In the genomic region with DNA sequence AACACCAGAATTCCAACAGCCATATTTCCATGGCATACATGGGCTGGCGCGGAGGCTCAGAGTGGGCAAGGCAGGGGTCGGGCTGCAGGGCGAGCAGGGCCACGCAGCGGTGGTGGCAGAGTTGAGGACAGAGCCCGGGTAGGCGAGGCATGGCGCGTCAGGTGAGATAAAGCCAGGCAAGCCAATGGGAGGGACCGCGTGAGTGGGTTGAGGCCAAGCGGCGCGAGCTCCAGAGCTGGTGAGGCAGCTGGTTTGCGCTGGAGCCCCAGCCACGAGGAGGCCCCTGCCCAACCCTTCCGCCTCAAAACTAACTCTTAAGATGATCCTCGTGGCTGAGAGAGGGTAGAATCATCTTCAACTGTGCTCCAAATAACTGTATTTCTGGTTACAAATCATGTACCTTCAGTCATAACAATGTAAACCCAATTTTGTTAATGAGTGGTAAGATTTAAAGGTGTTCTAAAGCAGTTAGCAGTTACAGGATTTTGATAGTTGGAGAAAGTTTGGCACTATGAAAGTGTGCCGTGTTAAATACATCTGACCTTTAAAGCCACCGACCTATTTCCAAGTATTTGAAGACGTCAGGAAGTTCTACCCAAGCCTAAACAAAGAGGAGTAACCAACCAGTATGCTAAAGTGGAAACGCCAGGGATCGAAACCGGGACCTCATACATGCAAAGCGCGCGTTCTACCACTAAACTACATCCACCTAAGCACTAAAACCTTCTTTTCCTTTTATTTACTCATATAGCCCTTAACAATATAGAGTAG, we compare ENCODE assay signal across 21 cellular contexts.
DNase-seq lines count a peak whose midpoint lies in the region; ATAC-seq, FAIRE-seq and TF ChIP-seq lines count a peak whose summit lies in the region.
"Had no signal": no experiment of that assay in that cellular context is flagged by ENCODE, and none has a peak within 500 bp of the region (broad histone marks: within the 10 kb centered on the region; RNA-seq: fewer than 3 reads in every experiment).

No MANE protein-coding gene starts in this region.

- no peak for TF ChIP-seq POLR2A in K562 (conservative IDR thresholded peaks at IDR 0.05)
- TF ChIP-seq POLR2A in thyroid gland (IDR thresholded peaks at IDR 0.05): no peak

- no peak overlapping the region for H3K4me3 ChIP-seq in K562
- H3K4me3 ChIP-seq in thyroid gland (replicated peaks in 1 of 3): no peak overlapping the region
- H3K4me3 ChIP-seq: BLaER1, body of pancreas, lung, suprapubic skin had no signal

- H3K9me3 Mint-ChIP-seq in chondrocyte (ENCODE audit: low read depth): no peaks in the 10 kb centered on the region
- H3K9me3 Mint-ChIP-seq: activated naive CD8-positive, alpha-beta T cell treated with anti-CD3 and anti-CD28 coated beads for 36 hours had no signal

- H3K79me2 ChIP-seq in K562 (ENCODE audit: control insufficient read depth, insufficient read depth, low read length): no peaks in the 10 kb centered on the region

- CTCF ChIA-PET in K562 (lab: Yijun Ruan, JAX; ENCODE audit: low intra/inter-chr PET ratio): no interaction called here

- FAIRE-seq in K562 (lab: Jason Lieb, UNC): no peak
- FAIRE-seq: endothelial cell of umbilical vein had no signal

- peaks cover 0 to 4% of the 10 kb centered on the region in 2 experiments; a peak in 1 of 5 replicates for H3K4me1 ChIP-seq in K562 (replicated peaks in 1 of 2; ENCODE audit: control insufficient read depth in 2 of 2, insufficient read depth in 2 of 2, low read length in 2 of 2)
- peaks cover 0 to 10% of the 10 kb centered on the region in 2 donors for H3K4me1 ChIP-seq in thyroid gland

- in situ Hi-C loops in K562 (cut with MboI): no loop called here

- H3K4me2 ChIP-seq in K562 (ENCODE audit: insufficient read depth, low read length): no peak overlapping the region

- peaks cover 14% of the 10 kb centered on the region for H3K9me3 ChIP-seq in K562 (replicated peaks; ENCODE audit: control insufficient read depth, insufficient read depth, low read depth, low read length)
- H3K9me3 ChIP-seq in thyroid gland: no peaks in the 10 kb centered on the region
- H3K9me3 ChIP-seq: body of pancreas, suprapubic skin had no signal

- H3K36me3 Mint-ChIP-seq in chondrocyte (ENCODE audit: low read depth): no peaks in the 10 kb centered on the region

- TF ChIP-seq CTCF in K562 (IDR thresholded peaks at IDR 0.05 in 2 of 3, conservative IDR thresholded peaks at IDR 0.05 in 1 of 3; ENCODE audit: insufficient read depth in 2 of 3, low read depth in 1 of 3, low read length in 3 of 3) (no peak), thyroid gland (IDR thresholded peaks at IDR 0.05) (no peak), chondrocyte (IDR thresholded peaks at IDR 0.05) (no peak)

- no peak for TF ChIP-seq RAD21 in K562 (CRISPR knock-in tag; conservative IDR thresholded peaks at IDR 0.05 in 1 of 2, IDR thresholded peaks at IDR 0.05 in 1 of 2)

- H3K9ac ChIP-seq in K562 (ENCODE audit: insufficient read depth in 1 of 2, low read depth in 2 of 2, low read length in 2 of 2): no peak overlapping the region
- H3K9ac ChIP-seq: BLaER1 had no signal

- H3K27ac ChIP-seq in K562 (ENCODE audit: extremely low read depth, low read depth, low read length): no peak overlapping the region
- peak overlapping the region; percentile 18 to 59 (median 59) for H3K27ac ChIP-seq in thyroid gland
- H3K27ac ChIP-seq: BLaER1, body of pancreas, coronary artery, spleen, suprapubic skin had no signal

- no peak overlapping the region for H2AFZ ChIP-seq in K562 (ENCODE audit: low read depth, low read length)

- DNase-seq in HT1080 (ENCODE audit: low read depth) (peak; percentile 87), K562 (ENCODE audit: extremely low read depth in 1 of 4, low spot score in 3 of 4) (no peak), islet precursor cell (peak; percentile 54), thyroid gland (no peak), chondrocyte (ENCODE audit: low spot score) (no peak), NCI-H526 (lab: John Stamatoyannopoulos, UW) (no peak), ureter (ENCODE audit: low spot score) (no peak)
- DNase-seq: activated CD4-positive, CD25-positive, alpha-beta regulatory T cell; activated naive CD8-positive, alpha-beta T cell treated with anti-CD3 and anti-CD28 coated beads for 36 hours; body of pancreas; foreskin melanocyte; immature natural killer cell; naive thymus-derived CD8-positive, alpha-beta T cell; Right ventricle myocardium superior; spleen; T-helper 1 cell had no signal

- no peak for TF ChIP-seq EP300 in K562 (IDR thresholded peaks at IDR 0.05; ENCODE audit: low read length)

- 84% methylated on average over 27 of the region's 28 CpGs for WGBS in K562 (ENCODE audit: insufficient coverage, low coverage, missing lambda C conversion rate)
- 66 to 72% methylated on average over 28 of the region's 28 CpGs for WGBS in thyroid gland, 2 donors

- no peak overlapping the region for H3K27ac Mint-ChIP-seq in chondrocyte (ENCODE audit: unreplicated experiment)
- H3K27ac Mint-ChIP-seq: activated naive CD8-positive, alpha-beta T cell treated with anti-CD3 and anti-CD28 coated beads for 36 hours; immature natural killer cell had no signal

- no peak for ATAC-seq in K562
- ATAC-seq: body of pancreas; naive thymus-derived CD8-positive, alpha-beta T cell had no signal

- BruUV-seq in K562 (replicated peaks; lab: Mats Ljungman, UMichigan): no TSS peak

- H3K27me3 ChIP-seq in K562 (ENCODE audit: control insufficient read depth in 2 of 2, insufficient read depth in 2 of 2, low read length in 2 of 2) (no peaks in the 10 kb centered on the region; a peak in 1 of 5 replicates), thyroid gland (no peaks in the 10 kb centered on the region)
- H3K27me3 ChIP-seq: body of pancreas had no signal

- H3K36me3 ChIP-seq in K562 (ENCODE audit: control insufficient read depth, insufficient read depth, low read length) (no peaks in the 10 kb centered on the region), thyroid gland (no peaks in the 10 kb centered on the region)
- H3K36me3 ChIP-seq: BLaER1, spleen, suprapubic skin had no signal

- H4K20me1 ChIP-seq in K562 (replicated peaks; ENCODE audit: control insufficient read depth, insufficient read depth, low read length): no peaks in the 10 kb centered on the region
- H4K20me1 ChIP-seq: BLaER1 had no signal

- no peaks in the 10 kb centered on the region for H3K9me1 ChIP-seq in K562 (ENCODE audit: control insufficient read depth, insufficient read depth, low read length)

- H3K4me3 Mint-ChIP-seq in chondrocyte (ENCODE audit: unreplicated experiment): no peak overlapping the region
- H3K4me3 Mint-ChIP-seq: immature natural killer cell had no signal

- POLR2A ChIA-PET in K562 (lab: Yijun Ruan, JAX): no interaction called here

- peaks cover 12% of the 10 kb centered on the region for H3K4me1 Mint-ChIP-seq in chondrocyte (ENCODE audit: low read depth)
- H3K4me1 Mint-ChIP-seq: immature natural killer cell had no signal

- intact Hi-C loops in K562 (cut with micrococcal nuclease) (no loop called here), thyroid gland (cut with DNase I) (no loop called here)

- peaks cover 10% of the 10 kb centered on the region for H3K27me3 Mint-ChIP-seq in chondrocyte (ENCODE audit: low read depth)

TF ChIP-seq in K562, 482 proteins besides CTCF, POLR2A, EP300 and RAD21 (continues in another document):
- TF ChIP-seq, protein P1, sequence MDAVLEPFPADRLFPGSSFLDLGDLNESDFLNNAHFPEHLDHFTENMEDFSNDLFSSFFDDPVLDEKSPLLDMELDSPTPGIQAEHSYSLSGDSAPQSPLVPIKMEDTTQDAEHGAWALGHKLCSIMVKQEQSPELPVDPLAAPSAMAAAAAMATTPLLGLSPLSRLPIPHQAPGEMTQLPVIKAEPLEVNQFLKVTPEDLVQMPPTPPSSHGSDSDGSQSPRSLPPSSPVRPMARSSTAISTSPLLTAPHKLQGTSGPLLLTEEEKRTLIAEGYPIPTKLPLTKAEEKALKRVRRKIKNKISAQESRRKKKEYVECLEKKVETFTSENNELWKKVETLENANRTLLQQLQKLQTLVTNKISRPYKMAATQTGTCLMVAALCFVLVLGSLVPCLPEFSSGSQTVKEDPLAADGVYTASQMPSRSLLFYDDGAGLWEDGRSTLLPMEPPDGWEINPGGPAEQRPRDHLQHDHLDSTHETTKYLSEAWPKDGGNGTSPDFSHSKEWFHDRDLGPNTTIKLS (IDR thresholded peaks at IDR 0.05; ENCODE audit: borderline replicate concordance, low read depth): no peak
- TF ChIP-seq ZBTB8A (IDR thresholded peaks at IDR 0.05; ENCODE audit: partially characterized antibody): no peak
- TF ChIP-seq NFIX (CRISPR knock-in tag; IDR thresholded peaks at IDR 0.05; ENCODE audit: low read depth): no peak
- TF ChIP-seq SMARCC2 (IDR thresholded peaks at IDR 0.05; ENCODE audit: low read depth): no peak
- TF ChIP-seq, protein P2, sequence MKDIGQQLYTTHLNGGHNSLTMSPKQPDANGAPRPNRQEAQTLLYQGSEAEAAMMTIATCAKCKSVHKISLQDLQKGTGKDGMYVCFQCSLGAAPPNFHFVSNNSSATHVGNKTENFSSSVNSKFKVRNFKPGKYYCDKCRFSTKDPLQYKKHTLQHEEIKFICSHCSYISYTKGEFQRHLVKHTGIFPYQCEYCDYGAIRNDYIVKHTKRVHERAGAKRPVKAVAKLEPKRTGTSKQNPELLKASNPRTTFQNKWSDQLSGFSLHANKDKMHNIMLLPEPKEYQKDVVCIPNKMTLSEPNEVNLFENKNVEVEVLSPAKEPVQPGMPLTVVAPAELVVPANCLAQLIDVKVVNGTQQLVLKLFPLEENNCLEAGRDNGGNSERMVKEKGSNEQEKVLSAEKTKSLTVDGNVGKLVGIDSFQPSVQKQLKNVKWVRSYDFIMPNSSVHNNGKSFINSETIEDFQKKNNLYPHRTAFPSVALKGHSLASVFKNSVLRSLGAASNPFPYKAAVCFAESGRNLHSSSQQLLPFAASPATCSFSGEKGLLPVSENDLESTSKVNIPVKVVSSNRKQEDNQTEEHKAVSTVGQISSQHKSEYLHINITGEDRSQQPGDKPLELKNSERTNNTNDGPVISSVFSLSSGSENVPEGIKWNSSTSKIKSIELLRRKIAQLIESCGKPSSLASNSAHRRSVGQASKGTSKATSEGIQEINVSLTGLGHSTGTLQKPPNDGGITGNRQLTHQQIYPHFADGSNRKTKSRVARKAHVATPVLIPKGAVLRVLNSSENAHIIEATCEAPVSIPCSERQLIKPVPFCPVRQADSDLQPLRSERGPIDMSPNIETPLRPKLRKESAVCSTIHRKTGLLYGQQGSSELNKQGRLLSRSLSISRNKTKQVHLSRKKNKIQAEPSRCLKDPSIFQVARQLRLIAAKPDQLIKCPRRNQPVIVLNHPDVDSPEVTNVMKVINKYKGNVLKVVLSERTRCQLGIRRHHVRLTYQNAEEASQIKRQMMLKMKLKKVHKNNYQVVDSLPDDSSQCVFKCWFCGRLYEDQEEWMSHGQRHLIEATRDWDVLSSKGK (CRISPR knock-in tag; IDR thresholded peaks at IDR 0.05): no peak

Comparison
In these comparisons a context has a peak if more than half of its experiments do, and no peak if none do; other contexts are left out.
1. DNase-seq: peak in HT1080 (single experiment) and islet precursor cell (single experiment); none in K562 (0 of 4), thyroid gland (0 of 2), chondrocyte (single experiment), NCI-H526 (0 of 2) and ureter (single experiment).